Comparison of ENCODE assay signal across 8 cellular contexts in the genomic region with DNA sequence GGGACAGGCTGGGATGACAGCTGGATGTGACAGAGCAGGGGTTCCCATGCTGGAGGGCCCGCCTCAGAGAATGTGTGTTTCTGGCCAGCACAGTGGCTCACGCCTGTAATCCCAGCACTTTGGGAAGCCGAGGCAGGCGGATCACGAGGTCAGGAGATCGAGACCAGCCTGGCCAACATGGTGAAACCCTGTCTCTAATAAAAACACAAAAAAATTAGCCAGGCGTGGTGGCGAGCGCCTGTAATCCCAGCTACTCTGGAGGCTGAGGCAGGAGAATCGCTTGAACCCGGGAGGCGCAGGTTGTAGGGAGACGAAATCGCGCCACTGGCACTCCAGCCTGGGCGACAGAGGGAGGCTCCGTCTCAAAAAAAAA.
A peak's percentile ranks its signal among the peaks of the same experiment; 100 is the strongest.
DNase-seq lines count a peak whose midpoint lies in the region; ATAC-seq, FAIRE-seq and TF ChIP-seq lines count a peak whose summit lies in the region.
"Not testable (repeated sequence)": the region's sequence is repeated elsewhere in the genome, so short reads cannot be mapped to it uniquely, and the experiment has no call there.

No MANE protein-coding gene starts in this region.

- not testable (repeated sequence) for H3K36me3 Mint-ChIP-seq in CD4-positive, CD25-positive, alpha-beta regulatory T cell; neural progenitor cell
- peaks cover 17% of the 10 kb centered on the region for H3K36me3 Mint-ChIP-seq in T-helper 2 cell treated with Interferon-gamma antibody and Interleukin-4, amounts not matched to agents 5 μg/mL and 100 μg/mL, for 36 hours (ENCODE audit: low read depth)
- H3K36me3 Mint-ChIP-seq in activated naive CD8-positive, alpha-beta T cell treated with anti-CD3 and anti-CD28 coated beads, Interleukin-2, amount 50 U/mL, for 24 hours (ENCODE audit: low read depth): peaks cover 23% of the 10 kb centered on the region

- H3K27ac ChIP-seq in CD4-positive, CD25-positive, alpha-beta regulatory T cell (ENCODE audit: insufficient read depth, low read length, poor library complexity, severe bottlenecking): peak overlapping the region; percentile 80
- H3K27ac ChIP-seq in endothelial cell of umbilical vein (ENCODE audit: insufficient read depth, low read depth, low read length) (peak overlapping the region; percentile 50), neural progenitor cell (peak overlapping the region; percentile 73), stomach (peak overlapping the region; percentile 26 to 96 (median 93))
- H3K27ac ChIP-seq in kidney (ENCODE audit: low read depth in 2 of 2, low read length in 2 of 2): not testable (repeated sequence)

- H3K9ac ChIP-seq in endothelial cell of umbilical vein (replicated peaks; ENCODE audit: extremely low read depth, insufficient read depth, low read length): peak overlapping the region; percentile 1
- H3K9ac ChIP-seq in kidney (ENCODE audit: low read length in 2 of 2): not testable (repeated sequence)
- peak overlapping the region; percentile 57 for H3K9ac ChIP-seq in neural progenitor cell

- not testable (repeated sequence) for H3K9me1 ChIP-seq in endothelial cell of umbilical vein (replicated peaks; ENCODE audit: control insufficient read depth, extremely low read depth, insufficient read depth, low read length)

- H3K4me2 ChIP-seq in endothelial cell of umbilical vein (ENCODE audit: insufficient read depth, low read length): peak overlapping the region; percentile 54
- H3K4me2 ChIP-seq in neural progenitor cell: peak overlapping the region; percentile 75

- H3K4me3 Mint-ChIP-seq in CD4-positive, CD25-positive, alpha-beta regulatory T cell: peak overlapping the region; percentile 94 to 96 (median 95)
- peak overlapping the region; percentile 97 for H3K4me3 Mint-ChIP-seq in T-helper 2 cell treated with Interferon-gamma antibody and Interleukin-4, amounts not matched to agents 5 μg/mL and 100 μg/mL, for 36 hours
- peak overlapping the region; percentile 93 for H3K4me3 Mint-ChIP-seq in activated naive CD8-positive, alpha-beta T cell treated with anti-CD3 and anti-CD28 coated beads, Interleukin-2, amount 50 U/mL, for 24 hours
- peak overlapping the region; percentile 96 for H3K4me3 Mint-ChIP-seq in neural progenitor cell

- BruUV-seq in endothelial cell of umbilical vein (replicated peaks; lab: Mats Ljungman, UMichigan): TSS peak; percentile 90

- 28 to 35% (median 28%) methylated on average over 17 of the region's 17 CpGs for WGBS in stomach, 5 donors

- not testable (repeated sequence) for H3K27me3 Mint-ChIP-seq in CD4-positive, CD25-positive, alpha-beta regulatory T cell; T-helper 2 cell treated with Interferon-gamma antibody and Interleukin-4, amounts not matched to agents 5 μg/mL and 100 μg/mL, for 36 hours (ENCODE audit: low read depth); activated naive CD8-positive, alpha-beta T cell treated with anti-CD3 and anti-CD28 coated beads, Interleukin-2, amount 50 U/mL, for 24 hours; neural progenitor cell (ENCODE audit: insufficient read depth, low read depth)

- not testable (repeated sequence) for H3K9me3 ChIP-seq in CD4-positive, CD25-positive, alpha-beta regulatory T cell (ENCODE audit: control insufficient read depth in 2 of 2, low read length in 2 of 2); endothelial cell of umbilical vein (replicated peaks; ENCODE audit: control insufficient read depth, insufficient read depth, low read length); kidney (ENCODE audit: control insufficient read depth in 1 of 2, low read length in 2 of 2); neural progenitor cell (ENCODE audit: low read depth); stomach

- H3K79me2 ChIP-seq in endothelial cell of umbilical vein (ENCODE audit: control insufficient read depth, insufficient read depth, low read length): peaks cover 35% of the 10 kb centered on the region
- H3K79me2 ChIP-seq in neural progenitor cell (ENCODE audit: low read depth): peaks cover 92% of the 10 kb centered on the region

- H3F3A ChIP-seq in neural progenitor cell (ENCODE audit: low read depth): peaks cover 29% of the 10 kb centered on the region

- H3K4me1 Mint-ChIP-seq in CD4-positive, CD25-positive, alpha-beta regulatory T cell: peaks cover 17 to 39% (median 27%) of the 10 kb centered on the region in 4 donors
- H3K4me1 Mint-ChIP-seq in T-helper 2 cell treated with Interferon-gamma antibody and Interleukin-4, amounts not matched to agents 5 μg/mL and 100 μg/mL, for 36 hours (ENCODE audit: low read depth): peaks cover 15% of the 10 kb centered on the region
- H3K4me1 Mint-ChIP-seq in activated naive CD8-positive, alpha-beta T cell treated with anti-CD3 and anti-CD28 coated beads, Interleukin-2, amount 50 U/mL, for 24 hours: peaks cover 48% of the 10 kb centered on the region
- H3K4me1 Mint-ChIP-seq in neural progenitor cell: peaks cover 47% of the 10 kb centered on the region

- peak overlapping the region; percentile 6 to 86 (median 79) for H3K27ac Mint-ChIP-seq in CD4-positive, CD25-positive, alpha-beta regulatory T cell
- H3K27ac Mint-ChIP-seq in T-helper 2 cell treated with Interferon-gamma antibody and Interleukin-4, amounts not matched to agents 5 μg/mL and 100 μg/mL, for 36 hours: peak overlapping the region; percentile 98
- H3K27ac Mint-ChIP-seq in activated naive CD8-positive, alpha-beta T cell treated with anti-CD3 and anti-CD28 coated beads, Interleukin-2, amount 50 U/mL, for 24 hours: peak overlapping the region; percentile 88
- peak overlapping the region; percentile 91 for H3K27ac Mint-ChIP-seq in neural progenitor cell

- H3K27me3 ChIP-seq in CD4-positive, CD25-positive, alpha-beta regulatory T cell (ENCODE audit: control insufficient read depth, insufficient read depth, low read length); endothelial cell of umbilical vein (ENCODE audit: control insufficient read depth in 2 of 2, insufficient read depth in 2 of 2, low read length in 2 of 2); neural progenitor cell; stomach: not testable (repeated sequence)

- not testable (repeated sequence) for TF ChIP-seq POLR2A in endothelial cell of umbilical vein (IDR thresholded peaks at IDR 0.05; ENCODE audit: low read depth, low read length); stomach (IDR thresholded peaks at IDR 0.05)

- not testable (repeated sequence) for H4K20me1 ChIP-seq in endothelial cell of umbilical vein (replicated peaks; ENCODE audit: control insufficient read depth, extremely low read depth, insufficient read depth, low read length)
- peaks cover 80% of the 10 kb centered on the region for H4K20me1 ChIP-seq in neural progenitor cell (ENCODE audit: low read depth)

- not testable (repeated sequence) for H3K36me3 ChIP-seq in CD4-positive, CD25-positive, alpha-beta regulatory T cell (ENCODE audit: control insufficient read depth, insufficient read depth, low read length); endothelial cell of umbilical vein (ENCODE audit: control insufficient read depth in 2 of 2, extremely low read depth in 1 of 2, insufficient read depth in 2 of 2, low read length in 2 of 2); kidney (ENCODE audit: control insufficient read depth in 1 of 2, insufficient read depth in 2 of 2, low read length in 2 of 2); neural progenitor cell; stomach

- POLR2A ChIA-PET in endothelial cell of umbilical vein (lab: Charles Lee): not testable (repeated sequence)

- TF ChIP-seq CTCF in endothelial cell of umbilical vein (IDR thresholded peaks at IDR 0.05; ENCODE audit: extremely low read depth in 1 of 2, insufficient read depth in 1 of 2, low read depth in 1 of 2, low read length in 2 of 2); kidney (IDR thresholded peaks at IDR 0.05; ENCODE audit: borderline replicate concordance, extremely low read depth, insufficient read depth); neural progenitor cell (IDR thresholded peaks at IDR 0.05); stomach (IDR thresholded peaks at IDR 0.05): not testable (repeated sequence)

- intact Hi-C loops in endothelial cell of umbilical vein (cut with micrococcal nuclease); kidney (cut with DNase I); stomach (cut with DNase I; ENCODE audit: low total_unique reads): not testable (repeated sequence)

- not testable (repeated sequence) for FAIRE-seq in endothelial cell of umbilical vein (lab: Jason Lieb, UNC); kidney (lab: Jason Lieb, UNC)

- DNase-seq in CD4-positive, CD25-positive, alpha-beta regulatory T cell; Jurkat, Clone E6-1 (ENCODE audit: low read depth, low spot score); T-helper 2 cell treated with Interferon-gamma antibody and Interleukin-4, amounts not matched to agents 5 μg/mL and 100 μg/mL, for 36 hours (ENCODE audit: low spot score); activated naive CD8-positive, alpha-beta T cell treated with anti-CD3 and anti-CD28 coated beads, Interleukin-2, amount 50 U/mL, for 24 hours; endothelial cell of umbilical vein (ENCODE audit: low read depth, low spot score); neural progenitor cell (ENCODE audit: low spot score): not testable (repeated sequence)
- DNase-seq in kidney (peak; percentile 33), stomach (peak; percentile 19)

- not testable (repeated sequence) for H3K4me1 ChIP-seq in CD4-positive, CD25-positive, alpha-beta regulatory T cell (ENCODE audit: control insufficient read depth, insufficient read depth, low read length, poor library complexity, severe bottlenecking); endothelial cell of umbilical vein (ENCODE audit: control insufficient read depth, extremely low read depth, insufficient read depth, low read length); kidney (ENCODE audit: control insufficient read depth in 1 of 2, insufficient read depth in 1 of 2, low read depth in 1 of 2, low read length in 2 of 2)
- H3K4me1 ChIP-seq in neural progenitor cell: peaks cover 27% of the 10 kb centered on the region
- H3K4me1 ChIP-seq in stomach: peaks cover 0 to 25% (median 18%) of the 10 kb centered on the region in 4 donors

- TF ChIP-seq EP300 in stomach (IDR thresholded peaks at IDR 0.05): not testable (repeated sequence)

- H3K9me3 Mint-ChIP-seq in CD4-positive, CD25-positive, alpha-beta regulatory T cell; T-helper 2 cell treated with Interferon-gamma antibody and Interleukin-4, amounts not matched to agents 5 μg/mL and 100 μg/mL, for 36 hours; activated naive CD8-positive, alpha-beta T cell treated with anti-CD3 and anti-CD28 coated beads, Interleukin-2, amount 50 U/mL, for 24 hours; neural progenitor cell: not testable (repeated sequence)

- CTCF ChIA-PET in endothelial cell of umbilical vein (lab: Charles Lee): interaction anchor here (0.8 kb wide), 1 partner anchor 11 kb away, joined by 3 read pairs; no protein-coding TSS in a partner anchor

- ATAC-seq in CD4-positive, CD25-positive, alpha-beta regulatory T cell (ENCODE audit: low read depth in 2 of 2); activated naive CD8-positive, alpha-beta T cell treated with anti-CD3 and anti-CD28 coated beads, Interleukin-2, amount 50 U/mL, for 24 hours: not testable (repeated sequence)

- peak overlapping the region; percentile 78 for H3K4me3 ChIP-seq in CD4-positive, CD25-positive, alpha-beta regulatory T cell (ENCODE audit: low read depth, low read length)
- H3K4me3 ChIP-seq in Jurkat, Clone E6-1 (ENCODE audit: low read length): peak overlapping the region; percentile 51
- H3K4me3 ChIP-seq in endothelial cell of umbilical vein (replicated peaks in 1 of 3; ENCODE audit: insufficient read depth in 1 of 3, low read depth in 1 of 3, low read length in 3 of 3) (peak overlapping the region in 2 of 3 experiments; percentile 31 to 56), kidney (ENCODE audit: low read length in 2 of 2) (peak overlapping the region; percentile 57 to 69), neural progenitor cell (peak overlapping the region; percentile 94), stomach (peak overlapping the region; percentile 73 to 92 (median 87))

- H2AFZ ChIP-seq in endothelial cell of umbilical vein (ENCODE audit: low read depth, low read length): peak overlapping the region; percentile 62
- H2AFZ ChIP-seq in neural progenitor cell (replicated peaks): not testable (repeated sequence)

- dilution Hi-C loops in endothelial cell of umbilical vein (cut with MboI; ENCODE audit: extremely low pct_ligation_motif_present, low sequenced_read_pairs): not testable (repeated sequence)

Comparison
In these comparisons a context has a peak if more than half of its experiments do, and no peak if none do; other contexts are left out.
1. H3K4me3 ChIP-seq: peak in every context shown above with its lines; median percentile 94 in neural progenitor cell; 87 in stomach; 78 in CD4-positive, CD25-positive, alpha-beta regulatory T cell; 63 in kidney; 51 in Jurkat, Clone E6-1; 44 in endothelial cell of umbilical vein.